Comparison of ENCODE assay signal across 1 cellular context in the genomic region with DNA sequence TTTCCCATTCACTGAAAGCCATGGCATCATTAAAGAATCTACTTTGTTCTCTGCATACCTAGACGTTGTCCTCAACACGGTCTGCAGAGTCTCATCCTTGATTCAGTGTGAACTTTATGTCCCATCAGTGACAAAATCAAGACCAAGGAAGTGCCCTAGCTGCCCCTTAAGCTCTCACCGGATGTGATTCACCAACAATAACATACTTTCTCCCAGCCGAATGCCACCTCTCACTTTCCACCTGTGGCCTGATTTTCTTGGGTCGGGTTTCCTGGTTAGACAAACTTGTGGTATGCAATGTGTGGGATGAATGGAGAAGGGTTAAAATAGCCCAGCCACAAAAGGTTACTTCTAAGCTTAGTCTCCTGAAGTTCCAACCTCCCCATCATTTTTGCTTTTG.
TF ChIP-seq lines count a peak whose summit lies in the region.

No MANE protein-coding gene starts in this region.

TF ChIP-seq in SK-N-SH treated with all-trans-retinoic acid at 6 μM for 48 hours, 23 proteins besides CTCF, POLR2A, EP300 and RAD21 (continued from another document):
- TF ChIP-seq, protein P1, sequence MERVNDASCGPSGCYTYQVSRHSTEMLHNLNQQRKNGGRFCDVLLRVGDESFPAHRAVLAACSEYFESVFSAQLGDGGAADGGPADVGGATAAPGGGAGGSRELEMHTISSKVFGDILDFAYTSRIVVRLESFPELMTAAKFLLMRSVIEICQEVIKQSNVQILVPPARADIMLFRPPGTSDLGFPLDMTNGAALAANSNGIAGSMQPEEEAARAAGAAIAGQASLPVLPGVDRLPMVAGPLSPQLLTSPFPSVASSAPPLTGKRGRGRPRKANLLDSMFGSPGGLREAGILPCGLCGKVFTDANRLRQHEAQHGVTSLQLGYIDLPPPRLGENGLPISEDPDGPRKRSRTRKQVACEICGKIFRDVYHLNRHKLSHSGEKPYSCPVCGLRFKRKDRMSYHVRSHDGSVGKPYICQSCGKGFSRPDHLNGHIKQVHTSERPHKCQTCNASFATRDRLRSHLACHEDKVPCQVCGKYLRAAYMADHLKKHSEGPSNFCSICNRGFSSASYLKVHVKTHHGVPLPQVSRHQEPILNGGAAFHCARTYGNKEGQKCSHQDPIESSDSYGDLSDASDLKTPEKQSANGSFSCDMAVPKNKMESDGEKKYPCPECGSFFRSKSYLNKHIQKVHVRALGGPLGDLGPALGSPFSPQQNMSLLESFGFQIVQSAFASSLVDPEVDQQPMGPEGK (CRISPR knock-in tag; IDR thresholded peaks at IDR 0.05; ENCODE audit: borderline replicate concordance) = no peak
- TF ChIP-seq ZC3H10 (CRISPR knock-in tag; IDR thresholded peaks at IDR 0.05) = no peak
TF ChIP-seq in SK-N-SH treated with all-trans-retinoic acid at 6 μM for 48 hours: peak in this region for 0.
